ENCODE assay signal across 8 cellular contexts in genomic region chr19:49876422-49877019, GRCh38. TPM values are rescaled to one million over a fixed set of nuclear protein-coding genes. Genes with fewer than 3 reads are reported as not detected.
DNase-seq lines count a peak whose midpoint lies in the region; ATAC-seq and TF ChIP-seq lines count a peak whose summit lies in the region.

No MANE protein-coding gene starts in this region.

- DNase-seq in DMS114 treated with DMSO at 0.1 percent for 48 hours (lab: John Stamatoyannopoulos, UW; ENCODE audit: unreplicated experiment), result peak; percentile 91
- peak; percentile 99 for DNase-seq in OCI-M1 (lab: John Stamatoyannopoulos, UW)
- DNase-seq in activated T-cell treated with anti-CD3 and anti-CD28 coated beads for 48 hours (ENCODE audit: low read depth), result peak; percentile 97
- peak; percentile 95 to 96 for DNase-seq in stimulated activated CD8-positive, alpha-beta memory T cell treated with anti-CD3 and anti-CD28 coated beads, Interleukin-7, amount 100 ng/mL, for 4 hours (ENCODE audit: low read depth in 2 of 2)

- no peaks in the 10 kb centered on the region for H3K9me3 ChIP-seq in muscle layer of duodenum (ENCODE audit: control insufficient read depth in 1 of 2, low read length in 2 of 2)

- H3K4me1 ChIP-seq in muscle layer of duodenum (ENCODE audit: control insufficient read depth in 1 of 2, insufficient read depth in 2 of 2, low read length in 2 of 2), result peaks cover 10 to 29% of the 10 kb centered on the region in 2 donors

- ATAC-seq in GM21529 (IDR thresholded peaks at IDR 0.05; ENCODE audit: unreplicated experiment) (peak; percentile 40), esophagus mucosa (peak; percentile 76)

- no peaks in the 10 kb centered on the region for H3K27me3 ChIP-seq in muscle layer of duodenum (ENCODE audit: low read depth, low read length)

- peak overlapping the region; percentile 92 to 93 for H3K4me3 ChIP-seq in muscle layer of duodenum (ENCODE audit: low read depth in 1 of 2, low read length in 2 of 2)

- TF ChIP-seq RAD21 in Ishikawa (IDR thresholded peaks at IDR 0.05; ENCODE audit: low read depth), result no peak

- peaks cover 19 to 38% of the 10 kb centered on the region in 2 donors for H3K36me3 ChIP-seq in muscle layer of duodenum (ENCODE audit: control insufficient read depth in 1 of 2, insufficient read depth in 2 of 2, low read length in 2 of 2)

- H3K27ac ChIP-seq in muscle layer of duodenum (ENCODE audit: low read length), result peak overlapping the region; percentile 99

- TF ChIP-seq EP300 in Ishikawa (IDR thresholded peaks at IDR 0.05; ENCODE audit: borderline replicate concordance), result peak; percentile 36; the same call in 1 of the 2 replicates

TF ChIP-seq in Ishikawa, 13 proteins besides CTCF, POLR2A, EP300 and RAD21:
- TF ChIP-seq CEBPB (IDR thresholded peaks at IDR 0.05) (peak; percentile 41; the same call in 1 of the 2 replicates), YY1 (IDR thresholded peaks at IDR 0.05; ENCODE audit: low read depth) (peak; percentile 99), EGR1 (IDR thresholded peaks at IDR 0.05) (peak; percentile 97), TEAD4 (IDR thresholded peaks at IDR 0.05) (no peak; the same call in 1 of the 2 replicates), ZBTB7A (IDR thresholded peaks at IDR 0.05; ENCODE audit: low read depth) (no peak), CREB1 (IDR thresholded peaks at IDR 0.05; ENCODE audit: low read depth) (peak; percentile 92), TCF12 (IDR thresholded peaks at IDR 0.05; ENCODE audit: low read depth) (peak; percentile 23; the same call in 1 of the 2 replicates), FOXM1 (IDR thresholded peaks at IDR 0.05; ENCODE audit: borderline replicate concordance, low read depth) (no peak), TAF1 (IDR thresholded peaks at IDR 0.05; ENCODE audit: low read depth) (peak; percentile 43), NFIC (IDR thresholded peaks at IDR 0.05) (no peak)
- TF ChIP-seq, protein P1, sequence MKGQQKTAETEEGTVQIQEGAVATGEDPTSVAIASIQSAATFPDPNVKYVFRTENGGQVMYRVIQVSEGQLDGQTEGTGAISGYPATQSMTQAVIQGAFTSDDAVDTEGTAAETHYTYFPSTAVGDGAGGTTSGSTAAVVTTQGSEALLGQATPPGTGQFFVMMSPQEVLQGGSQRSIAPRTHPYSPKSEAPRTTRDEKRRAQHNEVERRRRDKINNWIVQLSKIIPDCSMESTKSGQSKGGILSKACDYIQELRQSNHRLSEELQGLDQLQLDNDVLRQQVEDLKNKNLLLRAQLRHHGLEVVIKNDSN (IDR thresholded peaks at IDR 0.05), result peak; percentile 85
- TF ChIP-seq, protein P2, sequence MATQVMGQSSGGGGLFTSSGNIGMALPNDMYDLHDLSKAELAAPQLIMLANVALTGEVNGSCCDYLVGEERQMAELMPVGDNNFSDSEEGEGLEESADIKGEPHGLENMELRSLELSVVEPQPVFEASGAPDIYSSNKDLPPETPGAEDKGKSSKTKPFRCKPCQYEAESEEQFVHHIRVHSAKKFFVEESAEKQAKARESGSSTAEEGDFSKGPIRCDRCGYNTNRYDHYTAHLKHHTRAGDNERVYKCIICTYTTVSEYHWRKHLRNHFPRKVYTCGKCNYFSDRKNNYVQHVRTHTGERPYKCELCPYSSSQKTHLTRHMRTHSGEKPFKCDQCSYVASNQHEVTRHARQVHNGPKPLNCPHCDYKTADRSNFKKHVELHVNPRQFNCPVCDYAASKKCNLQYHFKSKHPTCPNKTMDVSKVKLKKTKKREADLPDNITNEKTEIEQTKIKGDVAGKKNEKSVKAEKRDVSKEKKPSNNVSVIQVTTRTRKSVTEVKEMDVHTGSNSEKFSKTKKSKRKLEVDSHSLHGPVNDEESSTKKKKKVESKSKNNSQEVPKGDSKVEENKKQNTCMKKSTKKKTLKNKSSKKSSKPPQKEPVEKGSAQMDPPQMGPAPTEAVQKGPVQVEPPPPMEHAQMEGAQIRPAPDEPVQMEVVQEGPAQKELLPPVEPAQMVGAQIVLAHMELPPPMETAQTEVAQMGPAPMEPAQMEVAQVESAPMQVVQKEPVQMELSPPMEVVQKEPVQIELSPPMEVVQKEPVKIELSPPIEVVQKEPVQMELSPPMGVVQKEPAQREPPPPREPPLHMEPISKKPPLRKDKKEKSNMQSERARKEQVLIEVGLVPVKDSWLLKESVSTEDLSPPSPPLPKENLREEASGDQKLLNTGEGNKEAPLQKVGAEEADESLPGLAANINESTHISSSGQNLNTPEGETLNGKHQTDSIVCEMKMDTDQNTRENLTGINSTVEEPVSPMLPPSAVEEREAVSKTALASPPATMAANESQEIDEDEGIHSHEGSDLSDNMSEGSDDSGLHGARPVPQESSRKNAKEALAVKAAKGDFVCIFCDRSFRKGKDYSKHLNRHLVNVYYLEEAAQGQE (IDR thresholded peaks at IDR 0.05; ENCODE audit: low read depth), result no peak
- TF ChIP-seq, protein P3, sequence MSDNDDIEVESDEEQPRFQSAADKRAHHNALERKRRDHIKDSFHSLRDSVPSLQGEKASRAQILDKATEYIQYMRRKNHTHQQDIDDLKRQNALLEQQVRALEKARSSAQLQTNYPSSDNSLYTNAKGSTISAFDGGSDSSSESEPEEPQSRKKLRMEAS (IDR thresholded peaks at IDR 0.05), result peak; percentile 86
TF ChIP-seq in Ishikawa: peak in this region for 8.

RNA-seq across cellular contexts. Expression of gene AKT1S1, which starts 0.6 kb away (rescaled TPM):
- total RNA-seq in esophagus mucosa, result 32.7 TPM

RNA-seq across cellular contexts. Expression of gene TBC1D17, which starts 1.0 kb away (rescaled TPM):
- 15.8 TPM for total RNA-seq in esophagus mucosa

RNA-seq across cellular contexts. Expression of gene PNKP, which starts 9.1 kb away (rescaled TPM):
- 29.2 TPM for total RNA-seq in esophagus mucosa

RNA-seq across cellular contexts. Expression of gene IL4I1, which starts 20.2 kb away (rescaled TPM):
- not detected for total RNA-seq in esophagus mucosa

RNA-seq across cellular contexts. Expression of gene PTOV1, which starts 25.6 kb away (rescaled TPM):
- 58.5 TPM for total RNA-seq in esophagus mucosa

Comparison
In these comparisons a context has a peak if more than half of its experiments do, and no peak if none do; other contexts are left out.
1. Peak in every context shown above with its lines: DNase-seq, ATAC-seq, H3K4me3 ChIP-seq and H3K27ac ChIP-seq.